In the genomic region with DNA sequence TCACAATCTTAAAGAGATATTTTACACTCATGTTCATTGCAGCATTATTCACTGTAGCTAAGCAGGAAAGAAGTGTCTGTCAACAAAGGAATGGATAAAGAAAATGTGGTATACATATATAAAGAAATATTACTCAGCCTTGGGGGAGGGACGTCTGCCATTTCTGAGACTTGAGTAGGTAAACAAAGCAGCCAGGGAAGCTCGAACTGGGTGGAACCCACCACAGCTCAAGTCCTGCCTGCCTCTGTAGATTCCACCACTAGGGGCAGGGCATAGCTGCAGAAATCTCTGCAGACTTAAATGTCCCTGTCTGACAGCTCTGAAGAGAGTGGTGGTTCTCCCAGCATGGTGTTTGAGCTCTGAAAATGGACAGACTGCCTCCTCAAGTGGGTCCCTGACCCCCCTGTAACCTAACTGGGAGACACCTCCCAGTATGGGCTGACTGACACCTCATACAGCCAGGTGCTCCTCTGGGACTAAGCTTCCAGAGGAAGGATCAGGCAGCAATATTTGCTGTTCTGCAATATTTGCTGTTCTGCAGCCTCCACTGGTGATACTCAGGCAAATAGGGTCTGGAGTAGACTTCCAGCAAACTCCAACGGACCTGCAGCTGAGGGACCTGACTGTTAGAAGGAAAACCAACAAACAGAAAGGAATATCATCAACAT, we compare ENCODE assay signal across 8 cellular contexts.
DNase-seq lines count a peak whose midpoint lies in the region; ATAC-seq and TF ChIP-seq lines count a peak whose summit lies in the region.
"Not testable (repeated sequence)": the region's sequence is repeated elsewhere in the genome, so short reads cannot be mapped to it uniquely, and the experiment has no call there.

No MANE protein-coding gene starts in this region.

- not testable (repeated sequence) for H3K79me2 ChIP-seq in fibroblast of lung (ENCODE audit: control insufficient read depth, insufficient read depth, low read length)

- in situ Hi-C loops in astrocyte of the cerebellum (cut with HindIII; ENCODE audit: low sequenced_read_pairs) = not testable (repeated sequence)

- H3K4me2 ChIP-seq in fibroblast of lung (ENCODE audit: extremely low read depth, insufficient read depth, low read length) = not testable (repeated sequence)

- 26 to 35% (median 27%) methylated on average over 3 of the region's 3 CpGs for WGBS in psoas muscle, 3 donors

- H3K4me1 ChIP-seq in Peyer's patch; fibroblast of lung (ENCODE audit: control insufficient read depth, extremely low read depth, insufficient read depth, low read length); psoas muscle: not testable (repeated sequence)

- not testable (repeated sequence) for ATAC-seq in psoas muscle

- not testable (repeated sequence) for H3K36me3 ChIP-seq in Peyer's patch; fibroblast of lung (ENCODE audit: control insufficient read depth, insufficient read depth, low read length); psoas muscle (ENCODE audit: insufficient read depth in 1 of 2, low read depth in 1 of 2)

- CTCF ChIA-PET in AG04450 (lab: Charles Lee) = interaction anchor here (0.6 to 2.6 kb wide), 8 partner anchors 8 to 489 kb away, joined by 3 to 14 read pairs (median 4); no protein-coding TSS in a partner anchor

- H3K27ac ChIP-seq in AG04450 (ENCODE audit: low read depth, low read length); Peyer's patch; fibroblast of lung (ENCODE audit: insufficient read depth, low read length); psoas muscle: not testable (repeated sequence)

- not testable (repeated sequence) for H4K20me1 ChIP-seq in fibroblast of lung (ENCODE audit: control insufficient read depth, extremely low read depth, insufficient read depth, low read length)

- POLR2A ChIA-PET in AG04450 (lab: Yijun Ruan, JAX) = not testable (repeated sequence)

- intact Hi-C loops in psoas muscle (cut with DNase I) = loop anchor here in 1 of 2 donors (10.0 kb wide), 1 partner anchor 193 kb away; a partner anchor contains a TSS

- peak; percentile 60 for TF ChIP-seq CTCF in AG04450 (IDR thresholded peaks at IDR 0.05; ENCODE audit: low read depth, low read length)
- TF ChIP-seq CTCF in GM12873 (IDR thresholded peaks at IDR 0.05; ENCODE audit: insufficient read depth, low read depth, low read length, missing control alignments) = peak; percentile 75
- peak; percentile 74 for TF ChIP-seq CTCF in LNCaP clone FGC (IDR thresholded peaks at IDR 0.05; ENCODE audit: control insufficient read depth, extremely low read depth, insufficient read depth)
- peak in 4 of 6 experiments; percentile 19 to 33 (median 31) for TF ChIP-seq CTCF in Peyer's patch (IDR thresholded peaks at IDR 0.05)
- TF ChIP-seq CTCF in astrocyte of the cerebellum (IDR thresholded peaks at IDR 0.05; ENCODE audit: low read depth, low read length, missing control alignments) = peak; percentile 48
- peak; percentile 50 to 63 for TF ChIP-seq CTCF in fibroblast of lung (conservative IDR thresholded peaks at IDR 0.05 in 1 of 2, IDR thresholded peaks at IDR 0.05 in 1 of 2; ENCODE audit: low read depth in 1 of 2, low read length in 2 of 2)
- peak; percentile 54 for TF ChIP-seq CTCF in psoas muscle (IDR thresholded peaks at IDR 0.05)

- not testable (repeated sequence) for H3K4me3 ChIP-seq in AG04450 (ENCODE audit: low read depth, low read length); LNCaP clone FGC (ENCODE audit: low read depth, low read length); Peyer's patch; astrocyte of the cerebellum (ENCODE audit: low read depth, low read length); fibroblast of lung (replicated peaks in 1 of 4; ENCODE audit: control extremely low read depth in 1 of 4, insufficient read depth in 1 of 4, low read depth in 3 of 4, low read length in 4 of 4); psoas muscle

- TF ChIP-seq POLR2A in Peyer's patch (IDR thresholded peaks at IDR 0.05) = not testable (repeated sequence)

- H3K9ac ChIP-seq in fibroblast of lung (ENCODE audit: insufficient read depth, low read length) = not testable (repeated sequence)

- not testable (repeated sequence) for H3K9me3 ChIP-seq in AG04450 (ENCODE audit: control insufficient read depth, insufficient read depth, low read length); Peyer's patch; fibroblast of lung (ENCODE audit: control insufficient read depth, insufficient read depth, low read depth, low read length); psoas muscle

- not testable (repeated sequence) for H3K27me3 ChIP-seq in AG04450 (ENCODE audit: control insufficient read depth, insufficient read depth, low read length); Peyer's patch; fibroblast of lung (ENCODE audit: control insufficient read depth, insufficient read depth, low read length); psoas muscle (ENCODE audit: insufficient read depth in 3 of 3, low read length in 2 of 3)

- DNase-seq in AG04450 (ENCODE audit: low read depth, low spot score); LNCaP clone FGC (ENCODE audit: low read depth); Peyer's patch; astrocyte of the cerebellum (ENCODE audit: low read depth); psoas muscle: not testable (repeated sequence)
- DNase-seq in fibroblast of lung (ENCODE audit: low read depth in 2 of 2) (peak in 1 of 2 donors; percentile 32), kidney glomerular epithelial cell (lab: John Stamatoyannopoulos, UW) (peak; percentile 22)

- not testable (repeated sequence) for H2AFZ ChIP-seq in fibroblast of lung (ENCODE audit: low read length)
